Comparison of ENCODE assay signal across 11 cellular contexts in genomic region chr7:96322847-96323461, GRCh38. TPM values are rescaled to one million over a fixed set of nuclear protein-coding genes. Genes with fewer than 3 reads are reported as not detected.
A peak's percentile ranks its signal among the peaks of the same experiment; 100 is the strongest.
DNase-seq lines count a peak whose midpoint lies in the region; ATAC-seq and TF ChIP-seq lines count a peak whose summit lies in the region.
"Had no signal": no experiment of that assay in that cellular context is flagged by ENCODE, and none has a peak within 500 bp of the region (broad histone marks: within the 10 kb centered on the region; RNA-seq: fewer than 3 reads in every experiment).

No MANE protein-coding gene starts in this region.

- TF ChIP-seq EP300 in stomach (IDR thresholded peaks at IDR 0.05) = no peak

- CTCF ChIA-PET in activated naive CD4-positive, alpha-beta T cell treated with anti-CD3 and anti-CD28 coated beads for 36 hours (lab: Charles Lee) = no interaction called here
- CTCF ChIA-PET in activated B cell treated with CpG ODN at 0.5 μM for 24 hours (lab: Charles Lee) = no interaction called here

- H3K27ac Mint-ChIP-seq in activated naive CD4-positive, alpha-beta T cell treated with anti-CD3 and anti-CD28 coated beads for 36 hours = no peak overlapping the region
- H3K27ac Mint-ChIP-seq in activated B cell treated with CpG ODN at 0.5 μM for 24 hours = peak overlapping the region; percentile 79
- peak overlapping the region in 4 of 6 donors; percentile 43 to 70 (median 58) for H3K27ac Mint-ChIP-seq in immature natural killer cell

- H3K27me3 ChIP-seq in stomach = no peaks in the 10 kb centered on the region
- H3K27me3 ChIP-seq: brain microvascular endothelial cell had no signal

- H3K4me1 Mint-ChIP-seq in activated naive CD4-positive, alpha-beta T cell treated with anti-CD3 and anti-CD28 coated beads for 36 hours (ENCODE audit: low read depth) = peaks cover 34% of the 10 kb centered on the region
- peaks cover 45% of the 10 kb centered on the region for H3K4me1 Mint-ChIP-seq in activated B cell treated with CpG ODN at 0.5 μM for 24 hours
- peaks cover 11 to 31% of the 10 kb centered on the region in 2 donors for H3K4me1 Mint-ChIP-seq in immature natural killer cell

- 88 to 94% (median 91%) methylated on average over 7 of the region's 7 CpGs for WGBS in stomach, 5 donors

- peak overlapping the region; percentile 83 for H3K4me3 Mint-ChIP-seq in activated naive CD4-positive, alpha-beta T cell treated with anti-CD3 and anti-CD28 coated beads for 36 hours
- H3K4me3 Mint-ChIP-seq in activated B cell treated with CpG ODN at 0.5 μM for 24 hours (peak overlapping the region; percentile 90), immature natural killer cell (peak overlapping the region; percentile 72 to 93 (median 88))

- ATAC-seq in activated B cell treated with CpG ODN at 0.5 μM for 24 hours (ENCODE audit: low read depth) = no peak
- no peak for ATAC-seq in GM21381 (IDR thresholded peaks at IDR 0.05; ENCODE audit: unreplicated experiment)

- H3K9me3 ChIP-seq in stomach = no peaks in the 10 kb centered on the region
- H3K9me3 ChIP-seq: mucosa of descending colon, SK-N-SH had no signal

- H3K27ac ChIP-seq in stomach = peak overlapping the region in 3 of 5 donors; percentile 97 to 99 (median 98)
- H3K27ac ChIP-seq: brain microvascular endothelial cell had no signal

- no peaks in the 10 kb centered on the region for H3K36me3 ChIP-seq in stomach
- H3K36me3 ChIP-seq: brain microvascular endothelial cell had no signal

- TF ChIP-seq CTCF in activated B cell treated with CpG ODN at 0.5 μM for 24 hours (IDR thresholded peaks at IDR 0.05) = no peak
- no peak for TF ChIP-seq CTCF in stomach (IDR thresholded peaks at IDR 0.05)

- peaks cover 6% of the 10 kb centered on the region for H3K27me3 Mint-ChIP-seq in activated naive CD4-positive, alpha-beta T cell treated with anti-CD3 and anti-CD28 coated beads for 36 hours (ENCODE audit: low read depth)
- H3K27me3 Mint-ChIP-seq in activated B cell treated with CpG ODN at 0.5 μM for 24 hours (no peaks in the 10 kb centered on the region), immature natural killer cell (ENCODE audit: low read depth in 3 of 3) (peaks cover 0 to 3% (median 2%) of the 10 kb centered on the region in 3 donors)

- no peak overlapping the region for H3K4me3 ChIP-seq in stomach
- H3K4me3 ChIP-seq: mucosa of descending colon had no signal

- intact Hi-C loops in activated naive CD4-positive, alpha-beta T cell treated with anti-CD3 and anti-CD28 coated beads for 36 hours (cut with micrococcal nuclease) = loop anchor here (5.0 kb wide), 1 partner anchor 821 kb away; no protein-coding TSS in a partner anchor
- intact Hi-C loops in activated B cell treated with CpG ODN at 0.5 μM for 24 hours (cut with micrococcal nuclease) = loop anchor here (5.0 to 10.0 kb wide), 4 partner anchors 382 to 1929 kb away; partner anchors contain the start of genes SDHAF3, SEM1 and TECPR1
- intact Hi-C loops in stomach (cut with DNase I; ENCODE audit: low total_unique reads) = no loop called here

- no peaks in the 10 kb centered on the region for H3K9me3 Mint-ChIP-seq in activated naive CD4-positive, alpha-beta T cell treated with anti-CD3 and anti-CD28 coated beads for 36 hours
- H3K9me3 Mint-ChIP-seq in activated B cell treated with CpG ODN at 0.5 μM for 24 hours (peaks cover 9% of the 10 kb centered on the region), immature natural killer cell (no peaks in the 10 kb centered on the region)

- peaks cover 1% of the 10 kb centered on the region for H3K36me3 Mint-ChIP-seq in activated naive CD4-positive, alpha-beta T cell treated with anti-CD3 and anti-CD28 coated beads for 36 hours (ENCODE audit: low read depth)
- H3K36me3 Mint-ChIP-seq in activated B cell treated with CpG ODN at 0.5 μM for 24 hours (ENCODE audit: low read depth) (peaks cover 8% of the 10 kb centered on the region), immature natural killer cell (no peaks in the 10 kb centered on the region)

- DNase-seq in activated naive CD4-positive, alpha-beta T cell treated with anti-CD3 and anti-CD28 coated beads for 36 hours = no peak
- no peak for DNase-seq in activated naive CD4-positive, alpha-beta T cell (lab: John Stamatoyannopoulos, UW)
- DNase-seq in activated B cell treated with CpG ODN at 0.5 μM for 24 hours (no peak), immature natural killer cell (no peak), stomach (no peak), mesenteric fat pad (ENCODE audit: low spot score) (no peak)
- DNase-seq in stimulated activated CD4-positive, alpha-beta T cell treated with anti-CD3 and anti-CD28 coated beads, Interleukin-1b, Interleukin-23, amount 100 ng/mL, for 48 hours = no peak
- DNase-seq: brain microvascular endothelial cell, mucosa of descending colon, SK-N-SH had no signal

- peaks cover 19 to 44% (median 31%) of the 10 kb centered on the region in 4 donors for H3K4me1 ChIP-seq in stomach

- no peak for TF ChIP-seq POLR2A in stomach (IDR thresholded peaks at IDR 0.05)

- POLR2A ChIA-PET in activated B cell treated with CpG ODN at 0.5 μM for 24 hours (lab: Charles Lee) = interaction anchor here (0.8 kb wide), 1 partner anchor 11 kb away, joined by 3 read pairs; no protein-coding TSS in a partner anchor

RNA-seq across cellular contexts. Expression of gene SLC25A13, which starts 1.1 kb away (rescaled TPM):
- 1 to 10 TPM; 4.0 to 5.7 TPM for total RNA-seq in activated naive CD4-positive, alpha-beta T cell treated with anti-CD3 and anti-CD28 coated beads for 36 hours
- total RNA-seq in activated B cell treated with CpG ODN at 0.5 μM for 24 hours (28.5 and 29.1 TPM in 2 replicates), stomach (10 to 100 TPM in 4 of 5 donors, 1 to 10 TPM in 1; 4.1 to 72.0 (median 47.1) TPM), mesenteric fat pad (30.5 TPM)
- polyA plus RNA-seq in immature natural killer cell (1 to 10 TPM; 4.2 to 9.3 (median 5.3) TPM), stomach (10 to 100 TPM in 1 of 3 donors, 1 to 10 TPM in 2; 7.1 to 11.9 (median 9.4) TPM)
